Comparison of ENCODE assay signal across 9 cellular contexts in the genomic region with DNA sequence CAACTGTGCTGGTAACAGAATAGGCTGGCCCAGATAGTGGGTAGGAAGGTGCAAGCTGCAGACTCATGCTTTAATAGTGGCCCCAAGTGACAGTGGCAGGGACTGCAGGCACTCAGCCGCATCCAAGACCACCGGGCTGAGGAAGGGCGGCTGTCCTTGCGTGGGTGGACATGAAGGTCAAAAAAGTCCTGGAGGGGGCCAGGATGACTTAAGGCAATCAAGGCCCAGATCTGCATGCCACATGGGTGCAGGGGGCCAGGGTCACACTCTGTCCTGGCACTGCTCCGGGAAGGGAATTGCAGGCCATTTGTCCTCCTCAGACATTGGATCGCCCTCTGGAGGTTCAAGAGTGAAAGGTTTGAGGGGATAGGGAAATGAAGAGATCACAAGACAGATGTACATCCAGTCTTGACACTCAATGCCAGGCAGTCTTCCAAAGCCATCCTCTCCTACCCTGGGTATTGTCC. TPM values are rescaled to one million over a fixed set of nuclear protein-coding genes. Genes with fewer than 3 reads are reported as not detected.
DNase-seq lines count a peak whose midpoint lies in the region; ATAC-seq, FAIRE-seq and TF ChIP-seq lines count a peak whose summit lies in the region.
"Had no signal": no experiment of that assay in that cellular context is flagged by ENCODE, and none has a peak within 500 bp of the region (broad histone marks: within the 10 kb centered on the region; RNA-seq: fewer than 3 reads in every experiment).

No MANE protein-coding gene starts in this region.

- intact Hi-C loops in prostate gland (cut with DNase I), result no loop called here

- H3K36me3 ChIP-seq in keratinocyte (ENCODE audit: control insufficient read depth in 2 of 2, extremely low read depth in 1 of 2, insufficient read depth in 2 of 2, low read length in 2 of 2), result peaks cover 0 to 3% of the 10 kb centered on the region in 2 experiments
- peaks cover 0 to 22% (median 0%) of the 10 kb centered on the region in 4 donors for H3K36me3 ChIP-seq in upper lobe of left lung
- no peaks in the 10 kb centered on the region for H3K36me3 ChIP-seq in prostate gland

- dilution Hi-C loops in keratinocyte (cut with MboI; ENCODE audit: extremely low pct_ligation_motif_present, low sequenced_read_pairs), result loop anchor here (10.0 kb wide), 1 partner anchor 243 kb away; no protein-coding TSS in a partner anchor

- no peaks in the 10 kb centered on the region for H3K9me1 ChIP-seq in keratinocyte (ENCODE audit: control insufficient read depth, extremely low read depth, insufficient read depth, low read length)

- no peak for FAIRE-seq in keratinocyte (lab: Jason Lieb, UNC)

- no peak overlapping the region for H3K9ac ChIP-seq in keratinocyte (ENCODE audit: control insufficient read depth, extremely low read depth, insufficient read depth, low read length)

- no peak overlapping the region for H2AFZ ChIP-seq in keratinocyte (ENCODE audit: control insufficient read depth, low read length)

- H3K27ac ChIP-seq in keratinocyte (ENCODE audit: control insufficient read depth, insufficient read depth, low read length), result no peak overlapping the region
- no peak overlapping the region for H3K27ac ChIP-seq in upper lobe of left lung
- H3K27ac ChIP-seq in prostate gland, result no peak overlapping the region

- H3K9me3 ChIP-seq in keratinocyte (ENCODE audit: control insufficient read depth, low read depth, low read length), result no peaks in the 10 kb centered on the region
- H3K9me3 ChIP-seq in upper lobe of left lung, result no peaks in the 10 kb centered on the region
- no peaks in the 10 kb centered on the region for H3K9me3 ChIP-seq in prostate gland

- H3K27me3 ChIP-seq in keratinocyte (ENCODE audit: control insufficient read depth, extremely low read depth, insufficient read depth, low read length), result no peaks in the 10 kb centered on the region
- H3K27me3 ChIP-seq in upper lobe of left lung, result no peaks in the 10 kb centered on the region
- no peaks in the 10 kb centered on the region for H3K27me3 ChIP-seq in prostate gland (replicated peaks; ENCODE audit: insufficient read depth)

- H3K4me1 ChIP-seq in keratinocyte (ENCODE audit: control insufficient read depth, extremely low read depth, insufficient read depth, low read length) (peaks cover 8% of the 10 kb centered on the region), upper lobe of left lung (peaks cover 0 to 13% (median 5%) of the 10 kb centered on the region in 4 donors), prostate gland (replicated peaks) (no peaks in the 10 kb centered on the region)

- no peak overlapping the region for H3K4me2 ChIP-seq in keratinocyte (ENCODE audit: control insufficient read depth, extremely low read depth, insufficient read depth, low read depth, low read length)

- WGBS in upper lobe of left lung, 2 donors, result 19 to 43% methylated on average over 6 of the region's 6 CpGs
- 35% methylated on average over 6 of the region's 6 CpGs for WGBS in prostate gland

- H4K20me1 ChIP-seq in keratinocyte (ENCODE audit: control insufficient read depth, extremely low read depth, insufficient read depth, low read length), result no peaks in the 10 kb centered on the region

- no peak for TF ChIP-seq POLR2A in upper lobe of left lung (IDR thresholded peaks at IDR 0.05)
- TF ChIP-seq POLR2A in prostate gland (IDR thresholded peaks at IDR 0.05), result no peak

- TF ChIP-seq EP300 in upper lobe of left lung (IDR thresholded peaks at IDR 0.05), result no peak

- peak; percentile 90 for ATAC-seq in GM19023 (IDR thresholded peaks at IDR 0.05; ENCODE audit: unreplicated experiment)
- ATAC-seq in HG03039 (IDR thresholded peaks at IDR 0.05; ENCODE audit: unreplicated experiment), result peak; percentile 71
- ATAC-seq in upper lobe of left lung (ENCODE audit: low FRiP score in 2 of 2), result peak; percentile 80 to 91

- no peaks in the 10 kb centered on the region for H3K79me2 ChIP-seq in keratinocyte (ENCODE audit: control insufficient read depth, insufficient read depth, low read length)

- H3K4me3 ChIP-seq in keratinocyte (ENCODE audit: control insufficient read depth in 2 of 3, extremely low read depth in 1 of 3, insufficient read depth in 2 of 3, low read depth in 1 of 3, low read length in 3 of 3) (no peak overlapping the region), upper lobe of left lung (no peak overlapping the region), prostate gland (no peak overlapping the region)

- TF ChIP-seq CTCF in keratinocyte (optimal IDR thresholded peaks at IDR 0.05 in 1 of 3, IDR thresholded peaks at IDR 0.05 in 1 of 3, conservative IDR thresholded peaks at IDR 0.05 in 1 of 3; ENCODE audit: extremely low read depth in 1 of 3, insufficient read depth in 2 of 3, low read length in 3 of 3), result peak; percentile 50 to 69 (median 52)
- peak; percentile 32 to 92 (median 80) for TF ChIP-seq CTCF in upper lobe of left lung (IDR thresholded peaks at IDR 0.05)
- peak in 2 of 4 experiments; percentile 35 to 57 for TF ChIP-seq CTCF in prostate gland (IDR thresholded peaks at IDR 0.05)

- peak; percentile 8 for DNase-seq in COLO829 (ENCODE audit: low spot score)
- DNase-seq in NCI-H69 (lab: John Stamatoyannopoulos, UW), result peak; percentile 27
- peak; percentile 10 for DNase-seq in astrocyte of the hippocampus (ENCODE audit: low read depth, low spot score)
- no peak for DNase-seq in keratinocyte (ENCODE audit: low read depth, low spot score)
- peak; percentile 45 to 69 for DNase-seq in upper lobe of left lung
- DNase-seq in prostate gland (ENCODE audit: low spot score), result no peak

RNA-seq across cellular contexts. Expression of a gene that starts 10.4 kb away (rescaled TPM):
- polyA plus RNA-seq in keratinocyte, result not detected in 3 replicates
- polyA plus RNA-seq in keratinocyte (2011; ENCODE audit: low read depth), result not detected
- polyA plus RNA-seq in keratinocyte (2011; cell fraction: cytosol; rRNA removed), result not detected in 2 replicates
- not detected in 2 replicates for polyA plus RNA-seq in keratinocyte (2011; cell fraction: nucleus; rRNA removed)
- polyA plus RNA-seq in keratinocyte (2012; ENCODE audit: low replicate concordance), result not detected in 2 replicates
- not detected in 3 replicates for polyA minus RNA-seq in keratinocyte
- polyA minus RNA-seq in keratinocyte (2011; cell fraction: cytosol; rRNA and poly(A)+ RNA removed), result not detected
- not detected in 2 replicates for polyA minus RNA-seq in keratinocyte (2011; cell fraction: nucleus; rRNA and poly(A)+ RNA removed)
- total RNA-seq in upper lobe of left lung (10 to 100 TPM in 5 of 6 donors, 1 to 10 TPM in 1; 5.2 to 29.3 (median 16.9) TPM), prostate gland (1 to 10 TPM in 1 of 2 donors, not detected in 1; 1.5 TPM)
- total RNA-seq: pulmonary artery endothelial cell had no signal

RNA-seq across cellular contexts. Expression of a gene that starts 30.4 kb away (rescaled TPM):
- polyA plus RNA-seq in keratinocyte, result 14.4 to 23.1 TPM (median 15.8 TPM) in 3 replicates
- polyA plus RNA-seq in keratinocyte (2011; ENCODE audit: low read depth), result 1.2 TPM
- polyA plus RNA-seq in keratinocyte (2011; cell fraction: cytosol; rRNA removed), result 9.7 and 16.1 TPM in 2 replicates
- 22.0 and 34.4 TPM in 2 replicates for polyA plus RNA-seq in keratinocyte (2011; cell fraction: nucleus; rRNA removed)
- polyA plus RNA-seq in keratinocyte (2012; ENCODE audit: low replicate concordance), result 4.8 and 10.0 TPM in 2 replicates
- 3.3 to 14.7 TPM (median 13.2 TPM) in 3 replicates for polyA minus RNA-seq in keratinocyte
- 6.9 TPM for polyA minus RNA-seq in keratinocyte (2011; cell fraction: cytosol; rRNA and poly(A)+ RNA removed)
- 8.3 and 13.1 TPM in 2 replicates for polyA minus RNA-seq in keratinocyte (2011; cell fraction: nucleus; rRNA and poly(A)+ RNA removed)
- total RNA-seq in upper lobe of left lung (10 to 100 TPM in 1 of 6 donors, 1 to 10 TPM in 5; 3.6 to 12.0 (median 6.2) TPM), prostate gland (1 to 10 TPM; 5.4 to 7.7 TPM)

RNA-seq across cellular contexts. Expression of a gene that starts 46.3 kb away (rescaled TPM):
- 3,202 to 4,120 TPM (median 3,970 TPM) in 3 replicates for polyA plus RNA-seq in keratinocyte
- polyA plus RNA-seq in keratinocyte (2011; ENCODE audit: low read depth), result 1,736 TPM
- polyA plus RNA-seq in keratinocyte (2011; cell fraction: cytosol; rRNA removed), result 2,904 and 3,675 TPM in 2 replicates
- polyA plus RNA-seq in keratinocyte (2011; cell fraction: nucleus; rRNA removed), result 548 and 776 TPM in 2 replicates
- 3,309 and 3,329 TPM in 2 replicates for polyA plus RNA-seq in keratinocyte (2012; ENCODE audit: low replicate concordance)
- 847 to 3,581 TPM (median 2,309 TPM) in 3 replicates for polyA minus RNA-seq in keratinocyte
- polyA minus RNA-seq in keratinocyte (2011; cell fraction: cytosol; rRNA and poly(A)+ RNA removed), result 1,650 TPM
- 186 and 201 TPM in 2 replicates for polyA minus RNA-seq in keratinocyte (2011; cell fraction: nucleus; rRNA and poly(A)+ RNA removed)
- total RNA-seq in upper lobe of left lung, result 1,000 to 10,000 TPM in 2 of 6 donors, 100 to 1,000 TPM in 4; 352 to 1,509 (median 888) TPM
- 1,000 to 10,000 TPM in 1 of 2 donors, 100 to 1,000 TPM in 1; 943 to 2,133 TPM for total RNA-seq in prostate gland

RNA-seq across cellular contexts. Expression of a gene that starts 54.2 kb away (rescaled TPM):
- polyA plus RNA-seq in keratinocyte, result 1.5 to 3.8 TPM (median 3.3 TPM) in 3 replicates
- polyA plus RNA-seq in keratinocyte (2011; ENCODE audit: low read depth), result 0.25 TPM
- polyA plus RNA-seq in keratinocyte (2011; cell fraction: cytosol; rRNA removed), result 0.68 and 1.5 TPM in 2 replicates
- 10.0 and 12.5 TPM in 2 replicates for polyA plus RNA-seq in keratinocyte (2011; cell fraction: nucleus; rRNA removed)
- polyA plus RNA-seq in keratinocyte (2012; ENCODE audit: low replicate concordance), result 0.16 and 1.2 TPM in 2 replicates
- 0.83 to 0.99 TPM in 2 of 3 replicates, not detected in the other for polyA minus RNA-seq in keratinocyte
- polyA minus RNA-seq in keratinocyte (2011; cell fraction: cytosol; rRNA and poly(A)+ RNA removed), result not detected
- polyA minus RNA-seq in keratinocyte (2011; cell fraction: nucleus; rRNA and poly(A)+ RNA removed), result 0.39 and 0.42 TPM in 2 replicates
- 1 to 10 TPM in 5 of 6 donors, under 1 TPM in 1; 0.67 to 9.4 (median 4.7) TPM for total RNA-seq in upper lobe of left lung
- total RNA-seq in prostate gland, result under 1 TPM; 0.32 to 0.34 TPM
- total RNA-seq: pulmonary artery endothelial cell had no signal

Comparison
In these comparisons a context has a peak if more than half of its experiments do, and no peak if none do; other contexts are left out.
1. DNase-seq: peak in COLO829 (single experiment), NCI-H69 (single experiment), astrocyte of the hippocampus (single experiment) and upper lobe of left lung (2 of 2); none in keratinocyte (single experiment) and prostate gland (single experiment).
2. Peak in every context shown above with its lines, with median percentiles within 50 percentile points of each other: ATAC-seq.